Comparison of ENCODE assay signal across 19 cellular contexts in the genomic region with DNA sequence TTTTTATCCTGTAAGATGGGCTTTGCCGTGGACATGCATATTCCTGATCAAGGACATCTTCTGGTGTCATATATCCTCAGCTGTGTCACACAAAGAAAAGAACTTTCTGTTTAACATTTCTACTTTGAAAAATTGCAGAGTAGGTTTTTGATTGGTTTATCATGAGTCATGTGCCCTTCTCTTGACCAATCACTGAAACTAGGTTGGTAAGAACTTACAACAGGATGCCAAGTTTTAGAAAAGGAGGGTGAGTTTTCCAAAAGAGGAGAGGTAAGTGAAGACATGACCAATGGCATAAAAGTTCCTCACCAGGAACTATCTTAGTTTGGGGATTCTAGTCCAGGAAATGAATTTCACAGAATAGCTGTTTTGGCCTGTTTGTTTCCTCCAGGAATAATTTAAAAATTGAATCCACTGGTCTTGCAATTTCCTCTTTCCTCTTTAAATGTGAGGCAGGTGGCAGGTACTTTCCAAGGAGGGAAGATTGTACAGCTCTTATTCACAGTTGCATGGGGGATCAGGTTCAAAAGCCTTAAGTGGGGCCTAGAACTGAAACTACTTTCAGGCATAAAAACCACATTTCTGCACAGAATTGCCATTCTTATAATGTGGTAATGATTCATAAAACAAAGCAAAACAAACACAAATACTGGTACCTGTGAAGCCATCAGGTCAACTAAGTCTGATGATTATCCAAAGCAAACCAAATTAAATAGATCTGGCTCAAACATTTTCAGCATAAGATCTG.
"Had no signal": no experiment of that assay in that cellular context is flagged by ENCODE, and none has a peak within 500 bp of the region (broad histone marks: within the 10 kb centered on the region; RNA-seq: fewer than 3 reads in every experiment).

No MANE protein-coding gene starts in this region.

- H3K36me3 ChIP-seq: esophagus muscularis mucosa, gastroesophageal sphincter, heart left ventricle, right atrium auricular region, transverse colon had no signal

- H3K9me3 ChIP-seq: esophagus muscularis mucosa, gastroesophageal sphincter, heart left ventricle, right atrium auricular region, transverse colon had no signal

- H3K36me3 Mint-ChIP-seq: activated naive CD4-positive, alpha-beta T cell treated with anti-CD3 and anti-CD28 coated beads, Interleukin-2, amount 50 U/mL, for 72 hours had no signal

- H3K27me3 Mint-ChIP-seq: progenitor cell of endocrine pancreas had no signal

- H3K4me1 ChIP-seq: esophagus muscularis mucosa, gastroesophageal sphincter, heart left ventricle, right atrium auricular region, transverse colon had no signal

- ATAC-seq: activated CD4-positive, CD25-positive, alpha-beta regulatory T cell treated with anti-CD3 and anti-CD28 coated beads, Interleukin-2, amount 50 U/mL, for 24 hours; activated naive CD4-positive, alpha-beta T cell treated with anti-CD3 and anti-CD28 coated beads, Interleukin-2, amount 50 U/mL, for 72 hours; activated T-cell treated with anti-CD3 and anti-CD28 coated beads, Interleukin-2, amount 50 U/mL, for 72 hours; gastroesophageal sphincter; heart left ventricle; left ventricle myocardium superior had no signal

- H3K9me3 Mint-ChIP-seq: nephron progenitor cell had no signal

- H3K27ac ChIP-seq: esophagus muscularis mucosa, gastroesophageal sphincter, heart left ventricle, right atrium auricular region, transverse colon had no signal

- H3K27ac Mint-ChIP-seq: activated naive CD4-positive, alpha-beta T cell treated with anti-CD3 and anti-CD28 coated beads, Interleukin-2, amount 50 U/mL, for 72 hours; activated T-cell treated with anti-CD3 and anti-CD28 coated beads, Interleukin-2, amount 50 U/mL, for 72 hours; nephron progenitor cell; progenitor cell of endocrine pancreas had no signal

- H3K4me1 Mint-ChIP-seq: nephron progenitor cell had no signal

- DNase-seq: activated CD4-positive, alpha-beta T cell treated with anti-CD3 and anti-CD28 coated beads, Interleukin-2, amount 50 U/mL, for 1 hour; activated CD8-positive, alpha-beta memory T cell treated with anti-CD3 and anti-CD28 coated beads, Interleukin-2, amount 50 U/mL, for 4 hours; activated effector memory CD4-positive, alpha-beta T cell treated with anti-CD3 and anti-CD28 coated beads, Interleukin-2, amount 50 U/mL, for 16 hours; activated T-cell treated with anti-CD3 and anti-CD28 coated beads, Interleukin-2, amount 50 U/mL, for 72 hours; effector CD4-positive, alpha-beta T cell; heart left ventricle; kidney glomerular epithelial cell; left ventricle myocardium superior; nephron progenitor cell; occipital lobe; stimulated activated CD4-positive, alpha-beta T cell treated with anti-CD3 and anti-CD28 coated beads, Interleukin-2, amount 100 ng/mL, for 24 hours; stimulated activated naive CD4-positive, alpha-beta T cell treated with Interleukin-2 at 50 U/mL for 16 hours; transverse colon had no signal

- H3K4me3 Mint-ChIP-seq: activated T-cell treated with anti-CD3 and anti-CD28 coated beads, Interleukin-2, amount 50 U/mL, for 72 hours; nephron progenitor cell had no signal

- H3K27me3 ChIP-seq: esophagus muscularis mucosa, gastroesophageal sphincter, heart left ventricle, right atrium auricular region, transverse colon had no signal

- H3K4me3 ChIP-seq: esophagus muscularis mucosa, gastroesophageal sphincter, heart left ventricle, right atrium auricular region, transverse colon had no signal
